18 cellular contexts compared by ENCODE assay signal in the genomic region with DNA sequence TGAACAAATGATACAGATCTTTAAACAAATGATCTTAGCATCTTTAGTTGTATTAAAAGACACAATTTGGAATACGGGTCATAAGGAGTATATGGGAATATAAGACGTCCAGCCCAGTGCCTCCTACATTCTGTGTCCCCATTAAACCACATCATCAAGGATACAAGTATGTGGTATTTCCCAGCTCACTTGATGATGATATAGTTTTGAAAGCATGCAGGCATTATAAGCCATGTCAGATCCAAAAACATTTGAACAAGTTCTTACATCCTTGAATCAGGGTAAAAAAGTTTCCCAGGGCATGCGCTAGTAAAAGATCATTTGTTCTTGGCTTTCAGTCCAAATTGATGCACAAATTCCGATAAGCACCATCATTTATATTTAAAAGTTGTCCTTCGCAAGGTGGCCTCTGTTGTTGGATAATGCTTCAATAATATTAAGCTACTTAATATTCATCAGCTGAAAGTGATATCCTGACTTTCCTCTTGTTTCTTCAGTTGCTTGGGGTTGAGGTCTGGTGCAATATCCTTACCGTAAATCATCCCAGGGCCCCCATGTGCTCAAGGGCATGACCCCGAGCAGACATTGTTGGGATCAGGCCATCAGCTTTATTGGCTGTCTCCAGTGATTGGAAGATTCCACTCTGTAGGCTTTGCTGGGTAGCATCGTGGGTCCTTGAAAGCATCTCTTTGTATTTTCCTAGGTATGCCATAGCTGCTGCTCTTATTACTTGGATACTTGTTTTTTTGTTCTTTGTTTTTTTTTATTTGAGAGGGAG.
"Had no signal": no experiment of that assay in that cellular context is flagged by ENCODE, and none has a peak within 500 bp of the region (broad histone marks: within the 10 kb centered on the region; RNA-seq: fewer than 3 reads in every experiment).

No MANE protein-coding gene starts in this region.

- H3K27me3 ChIP-seq: colonic mucosa, hepatocyte, transverse colon had no signal

- H3K4me1 ChIP-seq: colonic mucosa, transverse colon had no signal

- ATAC-seq: left colon; left ventricle myocardium superior; naive thymus-derived CD4-positive, alpha-beta T cell; sciatic nerve; stimulated activated naive B cell treated with anti-CD40 and anti-IgM and Interleukin-4, amounts not matched to agents 10 μg/mL and 1 μg/mL and 100 μg/mL, for 72 hours; stimulated activated naive CD8-positive, alpha-beta T cell treated with anti-CD3 and anti-CD28 coated beads, Interleukin-15, amount 100 ng/mL, for 72 hours had no signal

- H3K4me3 ChIP-seq: colonic mucosa, hepatocyte, skin epidermis, thoracic aorta, transverse colon had no signal

- H3K27me3 Mint-ChIP-seq: naive thymus-derived CD4-positive, alpha-beta T cell; stimulated activated naive B cell treated with anti-CD40 and anti-IgM and Interleukin-4, amounts not matched to agents 10 μg/mL and 1 μg/mL and 100 μg/mL, for 72 hours; stimulated activated naive CD8-positive, alpha-beta T cell treated with anti-CD3 and anti-CD28 coated beads, Interleukin-15, amount 100 ng/mL, for 72 hours had no signal

- H3K27ac ChIP-seq: colonic mucosa, hepatocyte, skin epidermis, thoracic aorta, transverse colon had no signal

- H3K9me3 ChIP-seq: colonic mucosa, thoracic aorta, transverse colon had no signal

- DNase-seq: colonic mucosa; dermis blood vessel endothelial cell; foreskin melanocyte; head of caudate nucleus; left colon; left ventricle myocardium superior; naive thymus-derived CD4-positive, alpha-beta T cell; posterior cingulate gyrus; stimulated activated CD4-positive, alpha-beta T cell treated with anti-CD3 and anti-CD28 coated beads, Interleukin-2, amount 100 ng/mL, for 24 hours; stimulated activated CD4-positive, alpha-beta T cell treated with anti-CD3 and anti-CD28 coated beads, Interleukin-4, amount 100 ng/mL, for 4 hours; stimulated activated naive B cell treated with anti-CD40 and anti-IgM and Interleukin-4, amounts not matched to agents 10 μg/mL and 1 μg/mL and 100 μg/mL, for 72 hours; stimulated activated naive CD8-positive, alpha-beta T cell treated with anti-CD3 and anti-CD28 coated beads, Interleukin-15, amount 100 ng/mL, for 72 hours; substantia nigra; transverse colon had no signal

- H3K36me3 Mint-ChIP-seq: stimulated activated naive B cell treated with anti-CD40 and anti-IgM and Interleukin-4, amounts not matched to agents 10 μg/mL and 1 μg/mL and 100 μg/mL, for 72 hours had no signal

- H3K36me3 ChIP-seq: colonic mucosa, thoracic aorta, transverse colon had no signal

- H3K4me3 Mint-ChIP-seq: naive thymus-derived CD4-positive, alpha-beta T cell; stimulated activated naive B cell treated with anti-CD40 and anti-IgM and Interleukin-4, amounts not matched to agents 10 μg/mL and 1 μg/mL and 100 μg/mL, for 72 hours; stimulated activated naive CD8-positive, alpha-beta T cell treated with anti-CD3 and anti-CD28 coated beads, Interleukin-15, amount 100 ng/mL, for 72 hours had no signal

- H3K27ac Mint-ChIP-seq: naive thymus-derived CD4-positive, alpha-beta T cell; stimulated activated naive B cell treated with anti-CD40 and anti-IgM and Interleukin-4, amounts not matched to agents 10 μg/mL and 1 μg/mL and 100 μg/mL, for 72 hours had no signal

- H3K9me3 Mint-ChIP-seq: naive thymus-derived CD4-positive, alpha-beta T cell; stimulated activated naive B cell treated with anti-CD40 and anti-IgM and Interleukin-4, amounts not matched to agents 10 μg/mL and 1 μg/mL and 100 μg/mL, for 72 hours; stimulated activated naive CD8-positive, alpha-beta T cell treated with anti-CD3 and anti-CD28 coated beads, Interleukin-15, amount 100 ng/mL, for 72 hours had no signal

- H3K4me1 Mint-ChIP-seq: stimulated activated naive B cell treated with anti-CD40 and anti-IgM and Interleukin-4, amounts not matched to agents 10 μg/mL and 1 μg/mL and 100 μg/mL, for 72 hours; stimulated activated naive CD8-positive, alpha-beta T cell treated with anti-CD3 and anti-CD28 coated beads, Interleukin-15, amount 100 ng/mL, for 72 hours had no signal
